In genomic region chr5:42216904-42217303, GRCh38 we compare ENCODE assay signal across 25 cellular contexts.
"Had no signal": no experiment of that assay in that cellular context is flagged by ENCODE, and none has a peak within 500 bp of the region (broad histone marks: within the 10 kb centered on the region; RNA-seq: fewer than 3 reads in every experiment).

No MANE protein-coding gene starts in this region.

- FAIRE-seq: small intestine had no signal

- H3K4me1 ChIP-seq: neural progenitor cell, parathyroid adenoma, psoas muscle, right lobe of liver, sigmoid colon, stomach, thyroid gland, upper lobe of left lung, uterus had no signal

- H3K4me2 ChIP-seq: neural progenitor cell had no signal

- DNase-seq: natural killer cell; occipital lobe; ovary; posterior cingulate gyrus; psoas muscle; right cardiac atrium; sigmoid colon; small intestine; stimulated activated CD4-positive, alpha-beta T cell treated with anti-CD3 and anti-CD28 coated beads, Interleukin-15, amount 100 ng/mL, for 24 hours; stimulated activated CD4-positive, alpha-beta T cell treated with anti-CD3 and anti-CD28 coated beads, Interleukin-2, amount 100 ng/mL, for 24 hours; stimulated activated CD4-positive, alpha-beta T cell treated with anti-CD3 and anti-CD28 coated beads, Interleukin-2, amount 100 ng/mL, for 48 hours; stimulated activated CD4-positive, alpha-beta T cell treated with anti-CD3 and anti-CD28 coated beads, Interleukin-4, amount 100 ng/mL, for 24 hours; stimulated activated naive B cell treated with anti-CD40 and anti-IgM and Interleukin-4, amounts not matched to agents 10 μg/mL and 1 μg/mL and 100 μg/mL, for 72 hours; stimulated activated naive CD4-positive, alpha-beta T cell treated with Interleukin-2 at 50 U/mL for 16 hours; stomach; thyroid gland; trophoblast cell; uterus had no signal

- H3K9ac ChIP-seq: neural progenitor cell, parathyroid adenoma had no signal

- H2AFZ ChIP-seq: neural progenitor cell, parathyroid adenoma had no signal

- H3K36me3 ChIP-seq: neural progenitor cell, ovary, right lobe of liver, sigmoid colon, stomach, thoracic aorta, thyroid gland, tibial nerve, upper lobe of left lung, uterus had no signal

- ATAC-seq: natural killer cell; psoas muscle; right cardiac atrium; right lobe of liver; stimulated activated effector memory CD8-positive, alpha-beta T cell treated with anti-CD3 and anti-CD28 coated beads, Interleukin-12 subunit alpha, Interleukin-12 subunit beta, amount 100 ng/mL, for 72 hours; stimulated activated naive B cell treated with anti-CD40 and anti-IgM and Interleukin-4, amounts not matched to agents 10 μg/mL and 1 μg/mL and 100 μg/mL, for 72 hours had no signal

- H3K27ac ChIP-seq: neural progenitor cell, ovary, parathyroid adenoma, psoas muscle, right lobe of liver, sigmoid colon, stomach, thoracic aorta, thyroid gland, tibial nerve, upper lobe of left lung, uterus had no signal

- H3K27me3 ChIP-seq: neural progenitor cell, ovary, right lobe of liver, sigmoid colon, stomach, thyroid gland, tibial nerve, upper lobe of left lung, uterus had no signal

- H3K4me3 ChIP-seq: neural progenitor cell, ovary, psoas muscle, right lobe of liver, sigmoid colon, stomach, thoracic aorta, thyroid gland, tibial nerve, upper lobe of left lung, uterus had no signal

- H3K79me2 ChIP-seq: parathyroid adenoma had no signal

- H3K9me3 ChIP-seq: ovary, psoas muscle, right lobe of liver, sigmoid colon, stomach, thoracic aorta, thyroid gland, tibial nerve, upper lobe of left lung, uterus had no signal
